1 cellular context compared by ENCODE assay signal in genomic region chrX:149420566-149420965, GRCh38.
DNase-seq lines count a peak whose midpoint lies in the region; FAIRE-seq and TF ChIP-seq lines count a peak whose summit lies in the region.
"Not testable (repeated sequence)": the region's sequence is repeated elsewhere in the genome, so short reads cannot be mapped to it uniquely, and the experiment has no call there.

No MANE protein-coding gene starts in this region.

- H3K4me1 ChIP-seq in kidney (ENCODE audit: control insufficient read depth in 1 of 2, insufficient read depth in 1 of 2, low read depth in 1 of 2, low read length in 2 of 2) = not testable (repeated sequence)

- not testable (repeated sequence) for H3K9ac ChIP-seq in kidney (ENCODE audit: low read length in 2 of 2)

- not testable (repeated sequence) for TF ChIP-seq CTCF in kidney (IDR thresholded peaks at IDR 0.05; ENCODE audit: borderline replicate concordance, extremely low read depth, insufficient read depth)

- not testable (repeated sequence) for H3K27ac ChIP-seq in kidney (ENCODE audit: low read depth in 2 of 2, low read length in 2 of 2)

- not testable (repeated sequence) for H3K4me3 ChIP-seq in kidney (ENCODE audit: low read length in 2 of 2)

- not testable (repeated sequence) for FAIRE-seq in kidney (lab: Jason Lieb, UNC)

- not testable (repeated sequence) for H3K9me3 ChIP-seq in kidney (ENCODE audit: control insufficient read depth in 1 of 2, low read length in 2 of 2)

- not testable (repeated sequence) for H3K36me3 ChIP-seq in kidney (ENCODE audit: control insufficient read depth in 1 of 2, insufficient read depth in 2 of 2, low read length in 2 of 2)

- intact Hi-C loops in kidney (cut with DNase I) = not testable (repeated sequence)

- peak; percentile 23 for DNase-seq in kidney
